23 cellular contexts compared by ENCODE assay signal in the genomic region with DNA sequence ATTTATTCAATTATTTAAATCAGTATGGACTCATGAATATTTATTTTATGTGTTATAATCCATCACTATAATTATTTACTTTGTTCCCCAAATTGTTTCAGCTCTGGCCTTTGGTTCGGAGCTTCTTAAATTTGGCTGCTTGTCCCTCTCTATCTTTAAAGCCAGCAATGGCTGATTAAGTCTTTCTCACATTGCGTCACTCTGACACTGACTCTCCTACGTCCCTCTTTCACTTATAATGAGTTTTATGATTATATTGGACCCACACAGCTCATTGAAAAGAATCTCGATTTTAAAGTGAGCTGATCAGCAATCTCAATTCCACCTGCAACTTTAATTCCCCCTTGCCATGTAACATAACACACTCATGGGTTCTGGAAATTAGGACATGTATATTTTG.
"Had no signal": no experiment of that assay in that cellular context is flagged by ENCODE, and none has a peak within 500 bp of the region (broad histone marks: within the 10 kb centered on the region; RNA-seq: fewer than 3 reads in every experiment).

No MANE protein-coding gene starts in this region.

- H3K4me1 ChIP-seq: ascending aorta, body of pancreas had no signal

- H3K27ac ChIP-seq: ascending aorta, body of pancreas had no signal

- DNase-seq: activated B cell treated with CpG ODN at 0.5 μM for 24 hours; activated CD4-positive, alpha-beta T cell treated with anti-CD3 and anti-CD28 coated beads for 1 hour; activated CD4-positive, alpha-beta T cell treated with anti-CD3 and anti-CD28 coated beads, Interleukin-2, amount 10 ng/mL, durations not matched to agents 24 days and 14 days; activated CD4-positive, alpha-beta T cell treated with anti-CD3 and anti-CD28 coated beads, Interleukin-2, amount 50 U/mL, for 48 hours; activated CD8-positive, alpha-beta memory T cell treated with anti-CD3 and anti-CD28 coated beads, Interleukin-2, amount 10 ng/mL, durations not matched to agents 7 days and 5 days; activated effector memory CD4-positive, alpha-beta T cell treated with anti-CD3 and anti-CD28 coated beads, Interleukin-2, amount 50 U/mL, for 16 hours; activated naive CD4-positive, alpha-beta T cell treated with Interleukin-2 at 50 U/mL for 16 hours; activated naive CD8-positive, alpha-beta T cell treated with anti-CD3 and anti-CD28 coated beads, Interleukin-2, amount 50 U/mL, for 24 hours; activated T-cell treated with anti-CD3 and anti-CD28 coated beads, Interleukin-2, amount 50 U/mL, for 24 hours; amniotic stem cell; body of pancreas; central memory CD4-positive, alpha-beta T cell; NCI-H1092 treated with DMSO at 0.1 percent for 48 hours; NCI-H1436; NCI-H1694 treated with DMSO at 0.1 percent for 48 hours; NCI-H2029 treated with DMSO at 0.1 percent for 48 hours; NCI-H345; NCI-H510A; NCI-H69; PC-3; SHP77 treated with DMSO at 0.1 percent for 48 hours; T-helper 9 cell had no signal

- H3K36me3 ChIP-seq: ascending aorta had no signal

- H3K4me3 ChIP-seq: ascending aorta, body of pancreas had no signal

- H3K9me3 ChIP-seq: ascending aorta, body of pancreas had no signal

- H3K27me3 ChIP-seq: ascending aorta, body of pancreas had no signal
